8 cellular contexts compared by ENCODE assay signal in the genomic region with DNA sequence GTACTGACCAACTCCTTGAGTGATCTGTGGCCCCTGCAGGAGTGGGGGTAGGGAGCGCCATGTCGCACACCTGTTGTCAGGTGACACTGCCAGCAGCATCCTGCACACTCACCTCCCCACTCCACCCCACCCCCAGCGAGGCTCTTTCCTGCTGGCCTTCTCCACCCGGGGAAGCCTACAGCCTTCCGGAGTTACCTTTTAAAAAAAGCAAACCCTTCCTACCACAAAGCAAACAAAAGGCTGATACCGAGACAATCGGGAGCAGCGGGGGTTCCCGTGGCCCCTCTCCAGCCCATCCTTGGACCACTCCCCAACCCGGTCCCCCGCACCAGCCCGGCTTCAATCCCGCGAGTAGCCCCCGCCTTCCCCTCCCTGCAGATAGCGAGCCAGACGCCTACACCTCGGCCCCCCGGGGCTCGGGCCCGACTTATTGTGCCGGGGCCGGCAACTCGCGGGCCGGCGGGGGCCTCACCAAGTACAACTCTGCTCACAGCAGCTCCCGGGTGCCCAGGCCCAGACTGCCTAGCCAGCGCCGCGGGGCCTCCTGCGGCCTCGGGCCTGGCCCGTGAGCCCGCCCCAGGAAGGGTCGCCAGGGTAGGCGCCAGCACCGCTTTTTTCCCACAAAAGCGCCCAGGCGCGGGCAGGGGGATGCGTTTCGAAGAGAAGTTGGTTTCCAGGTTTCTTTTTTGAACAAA. TPM values are rescaled to one million over a fixed set of nuclear protein-coding genes. Genes with fewer than 3 reads are reported as not detected.
DNase-seq lines count a peak whose midpoint lies in the region; ATAC-seq and TF ChIP-seq lines count a peak whose summit lies in the region.

No MANE protein-coding gene starts in this region.

- peak overlapping the region; percentile 66 for H3K4me3 ChIP-seq in CD8-positive, alpha-beta T cell (ENCODE audit: low read depth, low read length)
- peak overlapping the region; percentile 93 for H3K4me3 ChIP-seq in lower lobe of right lung

- H3K36me3 Mint-ChIP-seq in CD8-positive, alpha-beta T cell: peaks cover 13% of the 10 kb centered on the region
- peaks cover 2% of the 10 kb centered on the region for H3K36me3 Mint-ChIP-seq in T-helper 17 cell (ENCODE audit: low read depth)

- peak; percentile 34 for ATAC-seq in CD8-positive, alpha-beta T cell
- peak; percentile 31 for ATAC-seq in GM19463 (IDR thresholded peaks at IDR 0.05; ENCODE audit: unreplicated experiment)
- peak; percentile 37 for ATAC-seq in T-helper 17 cell
- ATAC-seq in lower lobe of right lung: peak; percentile 44 to 52

- intact Hi-C loops in CD8-positive, alpha-beta T cell (cut with DNase I, micrococcal nuclease): no loop called here
- intact Hi-C loops in lower lobe of right lung (cut with DNase I): no loop called here

- peak overlapping the region; percentile 70 for H3K27ac ChIP-seq in CD8-positive, alpha-beta T cell (ENCODE audit: low read depth, low read length)
- peak overlapping the region; percentile 95 for H3K27ac ChIP-seq in lower lobe of right lung

- no peaks in the 10 kb centered on the region for H3K9me3 ChIP-seq in CD8-positive, alpha-beta T cell (ENCODE audit: low read length)
- H3K9me3 ChIP-seq in T-helper 17 cell (ENCODE audit: control insufficient read depth, low read length, poor library complexity, severe bottlenecking) (no peaks in the 10 kb centered on the region), lower lobe of right lung (no peaks in the 10 kb centered on the region)

- peaks cover 32% of the 10 kb centered on the region for H3K4me1 ChIP-seq in CD8-positive, alpha-beta T cell (ENCODE audit: insufficient read depth, low read length)
- peaks cover 48% of the 10 kb centered on the region for H3K4me1 ChIP-seq in lower lobe of right lung

- H3K4me1 Mint-ChIP-seq in CD8-positive, alpha-beta T cell (ENCODE audit: low read depth): peaks cover 54% of the 10 kb centered on the region
- H3K4me1 Mint-ChIP-seq in T-helper 17 cell: peaks cover 32% of the 10 kb centered on the region

- no peaks in the 10 kb centered on the region for H3K9me3 Mint-ChIP-seq in CD8-positive, alpha-beta T cell

- peak overlapping the region; percentile 86 for H3K4me3 Mint-ChIP-seq in CD8-positive, alpha-beta T cell
- peak overlapping the region; percentile 89 for H3K4me3 Mint-ChIP-seq in T-helper 17 cell

- POLR2A ChIA-PET in CD8-positive, alpha-beta T cell (lab: Charles Lee): no interaction called here

- peak in 6 of 7 experiments; percentile 22 to 63 (median 41) for DNase-seq in CD8-positive, alpha-beta T cell
- DNase-seq in HuH-7.5 (ENCODE audit: low spot score): peak; percentile 52
- DNase-seq in T-helper 17 cell: peak in 1 of 3 donors; percentile 15
- peak; percentile 43 for DNase-seq in central memory CD4-positive, alpha-beta T cell
- peak; percentile 71 for DNase-seq in lower lobe of right lung
- peak; percentile 57 for DNase-seq in stimulated activated CD8-positive, alpha-beta memory T cell treated with anti-CD3 and anti-CD28 coated beads, Interleukin-4, amount 100 ng/mL, for 48 hours
- no peak for DNase-seq in GOT3 (lab: John Stamatoyannopoulos, UW)

- H3K27me3 Mint-ChIP-seq in CD8-positive, alpha-beta T cell (ENCODE audit: low read depth): no peaks in the 10 kb centered on the region
- no peaks in the 10 kb centered on the region for H3K27me3 Mint-ChIP-seq in T-helper 17 cell

- no peaks in the 10 kb centered on the region for H3K27me3 ChIP-seq in CD8-positive, alpha-beta T cell (ENCODE audit: insufficient read depth, low read length)
- H3K27me3 ChIP-seq in lower lobe of right lung (ENCODE audit: low read depth): no peaks in the 10 kb centered on the region

- peaks cover 1% of the 10 kb centered on the region for H3K36me3 ChIP-seq in CD8-positive, alpha-beta T cell (ENCODE audit: insufficient read depth, low read length)
- H3K36me3 ChIP-seq in lower lobe of right lung: no peaks in the 10 kb centered on the region

- CTCF ChIA-PET in CD8-positive, alpha-beta T cell (lab: Charles Lee): no interaction called here

- H3K27ac Mint-ChIP-seq in CD8-positive, alpha-beta T cell: peak overlapping the region; percentile 78
- peak overlapping the region; percentile 89 for H3K27ac Mint-ChIP-seq in T-helper 17 cell

- no peak for TF ChIP-seq CTCF in CD8-positive, alpha-beta T cell (IDR thresholded peaks at IDR 0.05)
- no peak for TF ChIP-seq CTCF in lower lobe of right lung (IDR thresholded peaks at IDR 0.05)

RNA-seq across cellular contexts. Expression of gene MACROH2A1, which starts 0.7 kb away (rescaled TPM):
- total RNA-seq in CD8-positive, alpha-beta T cell: 10 to 100 TPM; 89.2 to 91.9 TPM
- 100 to 1,000 TPM; 124 to 141 TPM for total RNA-seq in T-helper 17 cell
- total RNA-seq in lower lobe of right lung: 258 TPM

RNA-seq across cellular contexts. Expression of gene DCANP1, which starts 48.8 kb away (rescaled TPM):
- not detected for total RNA-seq in CD8-positive, alpha-beta T cell
- total RNA-seq in T-helper 17 cell (under 1 TPM in 1 of 2 donors, not detected in 1; 0.16 TPM), lower lobe of right lung (not detected)

RNA-seq across cellular contexts. Expression of gene TIFAB, which starts 53.8 kb away (rescaled TPM):
- not detected for total RNA-seq in CD8-positive, alpha-beta T cell
- under 1 TPM in 1 of 2 donors, not detected in 1; 0.13 TPM for total RNA-seq in T-helper 17 cell
- 0.30 TPM for total RNA-seq in lower lobe of right lung
